ENCODE assay signal across 9 cellular contexts in the genomic region with DNA sequence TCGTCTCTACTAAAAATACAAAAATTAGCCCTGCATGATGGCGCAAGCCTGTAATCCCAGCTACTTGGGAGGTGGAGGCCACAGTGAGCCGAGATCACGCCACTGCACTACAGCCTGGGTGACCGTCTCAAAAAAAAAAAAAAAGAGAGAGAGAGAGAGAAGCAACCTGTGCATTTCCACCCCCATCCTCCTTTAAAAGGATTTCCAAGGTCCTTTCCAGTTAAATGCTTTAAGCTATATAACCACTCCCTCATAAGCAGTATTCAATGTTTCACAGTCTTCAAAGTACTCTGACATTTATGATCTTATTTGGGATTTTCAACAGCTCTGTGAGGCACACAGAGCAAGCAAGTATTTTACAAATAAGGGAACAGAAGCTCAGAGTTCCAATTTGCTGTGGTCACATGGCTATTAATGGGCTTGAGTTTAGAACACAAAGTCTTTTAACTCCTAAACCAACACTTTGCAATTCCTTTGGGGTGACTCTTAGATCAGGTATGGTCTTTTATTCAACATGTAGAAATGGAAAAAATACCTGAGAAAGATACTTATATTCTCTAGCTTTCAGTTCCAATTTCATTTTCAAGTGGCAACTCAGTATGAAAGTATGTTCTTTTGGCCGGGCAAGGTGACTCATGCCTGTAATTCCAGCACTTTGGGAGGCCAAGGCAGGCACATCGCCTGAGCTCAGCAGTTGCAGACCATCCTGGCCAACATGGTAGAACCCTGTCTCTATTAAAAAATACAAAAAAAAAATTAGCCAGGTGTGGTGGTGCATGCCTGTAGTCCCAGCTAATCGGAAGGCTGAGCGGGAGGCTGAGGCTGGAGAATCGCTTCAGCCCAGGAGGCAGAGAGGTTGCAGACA. TPM values are rescaled to one million over a fixed set of nuclear protein-coding genes. Genes with fewer than 3 reads are reported as not detected.
A peak's percentile ranks its signal among the peaks of the same experiment; 100 is the strongest.
DNase-seq lines count a peak whose midpoint lies in the region; ATAC-seq and TF ChIP-seq lines count a peak whose summit lies in the region.
"Had no signal": no experiment of that assay in that cellular context is flagged by ENCODE, and none has a peak within 500 bp of the region (broad histone marks: within the 10 kb centered on the region; RNA-seq: fewer than 3 reads in every experiment).

No MANE protein-coding gene starts in this region.

- peaks cover 26% of the 10 kb centered on the region for H3K4me1 Mint-ChIP-seq in central memory CD8-positive, alpha-beta T cell
- peaks cover 21 to 64% (median 58%) of the 10 kb centered on the region in 4 donors for H3K4me1 Mint-ChIP-seq in naive thymus-derived CD8-positive, alpha-beta T cell

- H3K27ac Mint-ChIP-seq in central memory CD8-positive, alpha-beta T cell (ENCODE audit: low read depth): peak overlapping the region; percentile 29
- peak overlapping the region in 6 of 10 donors; percentile 1 to 75 (median 32) for H3K27ac Mint-ChIP-seq in naive thymus-derived CD8-positive, alpha-beta T cell

- no peaks in the 10 kb centered on the region for H3K36me3 ChIP-seq in PC-9 (ENCODE audit: low read depth)
- H3K36me3 ChIP-seq in urinary bladder (ENCODE audit: insufficient read depth): no peaks in the 10 kb centered on the region

- TF ChIP-seq CTCF in PC-9 (conservative IDR thresholded peaks at IDR 0.05): no peak

- H3K9me2 ChIP-seq in PC-9 (ENCODE audit: insufficient read depth): no peaks in the 10 kb centered on the region

- peaks cover 9% of the 10 kb centered on the region for H3K36me3 Mint-ChIP-seq in central memory CD8-positive, alpha-beta T cell (ENCODE audit: insufficient read depth)
- H3K36me3 Mint-ChIP-seq in naive thymus-derived CD8-positive, alpha-beta T cell: peaks cover 0 to 27% (median 2%) of the 10 kb centered on the region in 3 donors

- no peaks in the 10 kb centered on the region for H3K9me3 ChIP-seq in PC-9 (ENCODE audit: insufficient read depth, low read depth)

- peaks cover 29% of the 10 kb centered on the region for H3K79me2 ChIP-seq in PC-9 (ENCODE audit: low read depth)

- H3F3A ChIP-seq in PC-9 (ENCODE audit: insufficient read depth, low read depth): peaks cover 7% of the 10 kb centered on the region; the same call in 1 of the 2 replicates

- H3K4me3 Mint-ChIP-seq in central memory CD8-positive, alpha-beta T cell: no peak overlapping the region
- no peak overlapping the region for H3K4me3 Mint-ChIP-seq in naive thymus-derived CD8-positive, alpha-beta T cell

- ATAC-seq in central memory CD8-positive, alpha-beta T cell (replicated peaks; ENCODE audit: extremely low read depth, poor library complexity, severe bottlenecking): no peak
- ATAC-seq in naive thymus-derived CD8-positive, alpha-beta T cell: no peak
- ATAC-seq in HG03520 (IDR thresholded peaks at IDR 0.05; ENCODE audit: unreplicated experiment): no peak

- 45% methylated on average over 10 of the region's 10 CpGs for WGBS in urinary bladder

- H3K4me1 ChIP-seq in PC-9 (replicated peaks; ENCODE audit: insufficient read depth): peaks cover 17% of the 10 kb centered on the region
- no peaks in the 10 kb centered on the region for H3K4me1 ChIP-seq in urinary bladder (ENCODE audit: insufficient read depth)

- BruUV-seq in PC-9 (replicated peaks; lab: Mats Ljungman, UMichigan): no TSS peak

- CTCF ChIA-PET in PC-9 (lab: Charles Lee): interaction anchor here (0.6 to 0.7 kb wide), 2 partner anchors 48 to 135 kb away, joined by 3 to 4 read pairs; no protein-coding TSS in a partner anchor

- H3K4me3 ChIP-seq in PC-9: no peak overlapping the region
- no peak overlapping the region for H3K4me3 ChIP-seq in urinary bladder (ENCODE audit: low read depth, low read length)

- POLR2A ChIA-PET in PC-9 (lab: Charles Lee; ENCODE audit: unreplicated experiment): interaction anchor here (0.6 to 0.8 kb wide), 6 partner anchors 138 to 1689 kb away, joined by 3 to 13 read pairs (median 7); a partner anchor contains a TSS
- POLR2A ChIA-PET in naive thymus-derived CD8-positive, alpha-beta T cell (lab: Charles Lee): interaction anchor here (0.6 to 0.7 kb wide), 5 partner anchors 17 to 134 kb away, joined by 3 to 4 read pairs (median 3); a partner anchor contains a TSS

- H2AFZ ChIP-seq in PC-9: no peak overlapping the region

- H3K27me3 Mint-ChIP-seq in central memory CD8-positive, alpha-beta T cell: no peaks in the 10 kb centered on the region
- H3K27me3 Mint-ChIP-seq in naive thymus-derived CD8-positive, alpha-beta T cell: no peaks in the 10 kb centered on the region

- H3K27ac ChIP-seq in PC-9 (peak overlapping the region; percentile 50), urinary bladder (ENCODE audit: low read depth) (peak overlapping the region; percentile 32)
- H3K27ac ChIP-seq: C4-2B had no signal

- intact Hi-C loops in PC-9 (cut with micrococcal nuclease; ENCODE audit: unreplicated experiment): no loop called here

- peaks cover 14% of the 10 kb centered on the region; the same call in 1 of the 2 replicates for H4K20me1 ChIP-seq in PC-9 (ENCODE audit: insufficient read depth)

- H3K4me2 ChIP-seq in PC-9: peak overlapping the region; percentile 11

- H3K9me3 Mint-ChIP-seq in central memory CD8-positive, alpha-beta T cell: no peaks in the 10 kb centered on the region
- H3K9me3 Mint-ChIP-seq in naive thymus-derived CD8-positive, alpha-beta T cell: no peaks in the 10 kb centered on the region

- DNase-seq in activated CD8-positive, alpha-beta memory T cell treated with anti-CD3 and anti-CD28 coated beads for 24 hours: peak; percentile 67
- no peak for DNase-seq in activated CD8-positive, alpha-beta memory T cell treated with anti-CD3 and anti-CD28 coated beads, Interleukin-2, amount 50 U/mL, for 4 hours
- DNase-seq in PC-9: peak; percentile 67 to 81
- no peak for DNase-seq in central memory CD8-positive, alpha-beta T cell (ENCODE audit: low spot score in 2 of 2)
- no peak for DNase-seq in naive thymus-derived CD8-positive, alpha-beta T cell
- DNase-seq in mesenteric fat pad (ENCODE audit: low spot score): no peak

- no peaks in the 10 kb centered on the region for H3K27me3 ChIP-seq in PC-9 (ENCODE audit: insufficient read depth, low read depth)

RNA-seq across cellular contexts. Expression of a gene that starts 31.3 kb away (rescaled TPM):
- total RNA-seq in PC-9 (2021) (41.7 and 47.3 TPM in 2 replicates), urinary bladder (174 TPM), mesenteric fat pad (44.2 TPM)
- 10 to 100 TPM; 91.0 to 92.0 TPM for total RNA-seq in naive thymus-derived CD8-positive, alpha-beta T cell
- 100 to 1,000 TPM in 2 of 3 donors, 10 to 100 TPM in 1; 75.9 to 126 (median 103) TPM for polyA plus RNA-seq in naive thymus-derived CD8-positive, alpha-beta T cell
- polyA plus RNA-seq in urinary bladder: 92.4 TPM

Comparison
In these comparisons a context has a peak if more than half of its experiments do, and no peak if none do; other contexts are left out.
1. DNase-seq: peak in activated CD8-positive, alpha-beta memory T cell treated with anti-CD3 and anti-CD28 coated beads for 24 hours (single experiment) and PC-9 (2 of 2); none in activated CD8-positive, alpha-beta memory T cell treated with anti-CD3 and anti-CD28 coated beads, Interleukin-2, amount 50 U/mL, for 4 hours (single experiment), central memory CD8-positive, alpha-beta T cell (0 of 2), naive thymus-derived CD8-positive, alpha-beta T cell (0 of 10) and mesenteric fat pad (single experiment).